Comparison of ENCODE assay signal across 8 cellular contexts in genomic region chr3:129603561-129603942, GRCh38. TPM values are rescaled to one million over a fixed set of nuclear protein-coding genes. Genes with fewer than 3 reads are reported as not detected.
DNase-seq lines count a peak whose midpoint lies in the region; ATAC-seq and TF ChIP-seq lines count a peak whose summit lies in the region.

No MANE protein-coding gene starts in this region.

- H3K9ac ChIP-seq in colonic mucosa (ENCODE audit: low read depth in 2 of 2, low read length in 2 of 2) (peak overlapping the region; percentile 38 to 50), mucosa of rectum (ENCODE audit: low read depth in 1 of 2, low read length in 2 of 2) (peak overlapping the region in 1 of 2 donors; percentile 41)

- H3K27me3 ChIP-seq in breast epithelium (no peaks in the 10 kb centered on the region), colonic mucosa (peaks cover 20% of the 10 kb centered on the region), mucosa of rectum (ENCODE audit: control insufficient read depth in 2 of 2, insufficient read depth in 2 of 2, low read length in 2 of 2) (peaks cover 12 to 13% of the 10 kb centered on the region in 2 donors), upper lobe of left lung (no peaks in the 10 kb centered on the region)

- H3K36me3 Mint-ChIP-seq in MCF 10A (ENCODE audit: insufficient read depth, unreplicated experiment): no peaks in the 10 kb centered on the region
- peaks cover 0 to 6% of the 10 kb centered on the region in 2 donors for H3K36me3 Mint-ChIP-seq in activated naive CD4-positive, alpha-beta T cell treated with anti-CD3 and anti-CD28 coated beads, Interleukin-2, amount 50 U/mL, for 72 hours

- DNase-seq in breast epithelium (ENCODE audit: low spot score in 2 of 2) (no peak), MCF 10A (ENCODE audit: unreplicated experiment) (no peak), colonic mucosa (no peak), upper lobe of left lung (peak; percentile 46 to 51), NCI-H1417 treated with DMSO at 0.1 percent for 48 hours (lab: John Stamatoyannopoulos, UW) (no peak)
- DNase-seq in activated naive CD4-positive, alpha-beta T cell treated with anti-CD3 and anti-CD28 coated beads, Interleukin-2, amount 50 U/mL, for 72 hours (ENCODE audit: low spot score in 2 of 2): no peak

- CTCF ChIA-PET in MCF 10A (lab: Yijun Ruan, JAX): no interaction called here

- no TSS peak for BruUV-seq in MCF 10A (replicated peaks; lab: Mats Ljungman, UMichigan)

- H3K36me3 ChIP-seq in breast epithelium (no peaks in the 10 kb centered on the region), colonic mucosa (no peaks in the 10 kb centered on the region), mucosa of rectum (ENCODE audit: control insufficient read depth in 2 of 2, insufficient read depth in 2 of 2, low read length in 2 of 2) (no peaks in the 10 kb centered on the region), upper lobe of left lung (no peaks in the 10 kb centered on the region)

- H3K4me1 ChIP-seq in breast epithelium (peaks cover 6 to 12% of the 10 kb centered on the region in 2 donors), colonic mucosa (no peaks in the 10 kb centered on the region), mucosa of rectum (ENCODE audit: control insufficient read depth in 2 of 2, insufficient read depth in 2 of 2, low read length in 2 of 2) (peaks cover 26 to 34% of the 10 kb centered on the region in 2 donors), upper lobe of left lung (peaks cover 73 to 94% (median 80%) of the 10 kb centered on the region in 4 donors)

- intact Hi-C loops in breast epithelium (cut with DNase I; ENCODE audit: low total_unique reads): no loop called here
- intact Hi-C loops in MCF 10A (cut with micrococcal nuclease): no loop called here
- intact Hi-C loops in colonic mucosa (cut with DNase I): no loop called here

- ATAC-seq in upper lobe of left lung (ENCODE audit: low FRiP score in 2 of 2) (no peak), GM21825 (IDR thresholded peaks at IDR 0.05; ENCODE audit: unreplicated experiment) (no peak)
- ATAC-seq in activated naive CD4-positive, alpha-beta T cell treated with anti-CD3 and anti-CD28 coated beads, Interleukin-2, amount 50 U/mL, for 72 hours: no peak

- no peak for TF ChIP-seq CTCF in breast epithelium (IDR thresholded peaks at IDR 0.05)
- TF ChIP-seq CTCF in MCF 10A (IDR thresholded peaks at IDR 0.05; ENCODE audit: unreplicated experiment): no peak
- TF ChIP-seq CTCF in colonic mucosa (IDR thresholded peaks at IDR 0.05): no peak
- no peak for TF ChIP-seq CTCF in upper lobe of left lung (IDR thresholded peaks at IDR 0.05)

- 31 to 46% methylated on average over 7 of the region's 7 CpGs for WGBS in upper lobe of left lung, 2 donors

- H3K9me3 Mint-ChIP-seq in MCF 10A (ENCODE audit: unreplicated experiment): no peaks in the 10 kb centered on the region
- H3K9me3 Mint-ChIP-seq in activated naive CD4-positive, alpha-beta T cell treated with anti-CD3 and anti-CD28 coated beads, Interleukin-2, amount 50 U/mL, for 72 hours: no peaks in the 10 kb centered on the region

- no peak for TF ChIP-seq POLR2A in breast epithelium (IDR thresholded peaks at IDR 0.05)
- peak in 1 of 4 donors; percentile 45 for TF ChIP-seq POLR2A in upper lobe of left lung (IDR thresholded peaks at IDR 0.05)

- POLR2A ChIA-PET in MCF 10A (lab: Yijun Ruan, JAX): interaction anchor here (0.6 kb wide), 1 partner anchor 216 kb away, joined by 3 read pairs; no protein-coding TSS in a partner anchor

- peaks cover 6% of the 10 kb centered on the region for H3K4me1 Mint-ChIP-seq in MCF 10A (ENCODE audit: insufficient read depth, unreplicated experiment)

- no peak for TF ChIP-seq EP300 in upper lobe of left lung (IDR thresholded peaks at IDR 0.05)

- H3K4me3 ChIP-seq in breast epithelium (peak overlapping the region; percentile 59 to 78 (median 73)), colonic mucosa (no peak overlapping the region), mucosa of rectum (ENCODE audit: low read length in 2 of 2) (peak overlapping the region; percentile 47 to 75), upper lobe of left lung (peak overlapping the region in 3 of 4 donors; percentile 64 to 85 (median 79))

- H3K27ac Mint-ChIP-seq in MCF 10A (ENCODE audit: low read depth, unreplicated experiment): no peak overlapping the region
- no peak overlapping the region for H3K27ac Mint-ChIP-seq in activated naive CD4-positive, alpha-beta T cell treated with anti-CD3 and anti-CD28 coated beads, Interleukin-2, amount 50 U/mL, for 72 hours

- H3K27me3 Mint-ChIP-seq in MCF 10A (ENCODE audit: insufficient read depth, unreplicated experiment): no peaks in the 10 kb centered on the region

- H3K9me3 ChIP-seq in breast epithelium: no peaks in the 10 kb centered on the region
- no peaks in the 10 kb centered on the region for H3K9me3 ChIP-seq in colonic mucosa
- H3K9me3 ChIP-seq in mucosa of rectum (ENCODE audit: control insufficient read depth in 2 of 2, low read length in 2 of 2): no peaks in the 10 kb centered on the region
- no peaks in the 10 kb centered on the region for H3K9me3 ChIP-seq in upper lobe of left lung

- no peak overlapping the region for H3K4me3 Mint-ChIP-seq in MCF 10A (ENCODE audit: unreplicated experiment)

- H3K27ac ChIP-seq in breast epithelium (peak overlapping the region; percentile 55 to 95), colonic mucosa (peak overlapping the region; percentile 52), mucosa of rectum (ENCODE audit: low read depth in 2 of 2, low read length in 2 of 2) (peak overlapping the region; percentile 62 to 68), upper lobe of left lung (peak overlapping the region; percentile 92 to 95 (median 94))

RNA-seq across cellular contexts. Expression of gene PLXND1, which starts 2.9 kb away (rescaled TPM):
- total RNA-seq in breast epithelium (100 to 1,000 TPM in 2 of 3 donors, 10 to 100 TPM in 1; 53.6 to 187 (median 118) TPM), MCF 10A (2022) (5.6 and 6.2 TPM in 2 replicates), colonic mucosa (10 to 100 TPM; 25.6 to 26.7 TPM), upper lobe of left lung (100 to 1,000 TPM in 5 of 6 donors, 10 to 100 TPM in 1; 95.3 to 607 (median 227) TPM)
- total RNA-seq in activated naive CD4-positive, alpha-beta T cell treated with anti-CD3 and anti-CD28 coated beads, Interleukin-2, amount 50 U/mL, for 72 hours: 1 to 10 TPM; 3.5 to 5.7 TPM

Comparison
In these comparisons a context has a peak if more than half of its experiments do, and no peak if none do; other contexts are left out.
1. DNase-seq: peak in upper lobe of left lung (2 of 2); none in breast epithelium (0 of 2), MCF 10A (single experiment), colonic mucosa (single experiment), NCI-H1417 treated with DMSO at 0.1 percent for 48 hours (single experiment) and activated naive CD4-positive, alpha-beta T cell treated with anti-CD3 and anti-CD28 coated beads, Interleukin-2, amount 50 U/mL, for 72 hours (0 of 2).
2. Peak in every context shown above with its lines, with median percentiles within 50 percentile points of each other: H3K27ac ChIP-seq.